In genomic region chr16:50303605-50304466, GRCh38 we compare ENCODE assay signal across 13 cellular contexts. TPM values are rescaled to one million over a fixed set of nuclear protein-coding genes. Genes with fewer than 3 reads are reported as not detected.
DNase-seq lines count a peak whose midpoint lies in the region; ATAC-seq lines count a peak whose summit lies in the region.
"Had no signal": no experiment of that assay in that cellular context is flagged by ENCODE, and none has a peak within 500 bp of the region (broad histone marks: within the 10 kb centered on the region; RNA-seq: fewer than 3 reads in every experiment).

No MANE protein-coding gene starts in this region.

- peaks cover 15% of the 10 kb centered on the region for H3K36me3 Mint-ChIP-seq in activated T-cell treated with anti-CD3 and anti-CD28 coated beads, Interleukin-2, amount 50 U/mL, for 4 hours (ENCODE audit: insufficient read depth)
- H3K36me3 Mint-ChIP-seq in activated T-cell treated with anti-CD3 and anti-CD28 coated beads, Interleukin-2, amount 50 U/mL, for 72 hours (ENCODE audit: insufficient read depth in 2 of 2), result peaks cover 0 to 1% of the 10 kb centered on the region in 2 donors
- H3K36me3 Mint-ChIP-seq in immature natural killer cell, result peaks cover 0 to 4% (median 0%) of the 10 kb centered on the region in 3 donors
- peaks cover 78% of the 10 kb centered on the region for H3K36me3 Mint-ChIP-seq in stimulated activated effector memory CD8-positive, alpha-beta T cell treated with anti-CD3 and anti-CD28 coated beads, Interleukin-12 subunit alpha, Interleukin-12 subunit beta, amount 100 ng/mL, for 72 hours

- no peak for ATAC-seq in activated T-cell treated with anti-CD3 and anti-CD28 coated beads, Interleukin-2, amount 50 U/mL, for 4 hours
- no peak for ATAC-seq in activated T-cell treated with anti-CD3 and anti-CD28 coated beads, Interleukin-2, amount 50 U/mL, for 72 hours (replicated peaks in 1 of 2)
- ATAC-seq in stimulated activated effector memory CD8-positive, alpha-beta T cell treated with anti-CD3 and anti-CD28 coated beads, Interleukin-12 subunit alpha, Interleukin-12 subunit beta, amount 100 ng/mL, for 72 hours, result no peak
- no peak for ATAC-seq in HG02973 (IDR thresholded peaks at IDR 0.05; ENCODE audit: unreplicated experiment)
- no peak for ATAC-seq in HG03135 (IDR thresholded peaks at IDR 0.05; ENCODE audit: unreplicated experiment)
- no peak for ATAC-seq in HG03457 (IDR thresholded peaks at IDR 0.05; ENCODE audit: unreplicated experiment)

- H3K27ac Mint-ChIP-seq in activated T-cell treated with anti-CD3 and anti-CD28 coated beads, Interleukin-2, amount 50 U/mL, for 72 hours, result no peak overlapping the region
- peak overlapping the region in 5 of 6 donors; percentile 22 to 80 (median 61) for H3K27ac Mint-ChIP-seq in immature natural killer cell
- peak overlapping the region; percentile 76 for H3K27ac Mint-ChIP-seq in stimulated activated effector memory CD8-positive, alpha-beta T cell treated with anti-CD3 and anti-CD28 coated beads, Interleukin-12 subunit alpha, Interleukin-12 subunit beta, amount 100 ng/mL, for 72 hours
- H3K27ac Mint-ChIP-seq: activated CD4-positive, alpha-beta memory T cell treated with anti-CD3 and anti-CD28 coated beads, Interleukin-2, amount 10 ng/mL, durations not matched to agents 7 days and 5 days; progenitor cell of endocrine pancreas had no signal

- no peak overlapping the region for H3K4me3 Mint-ChIP-seq in activated T-cell treated with anti-CD3 and anti-CD28 coated beads, Interleukin-2, amount 50 U/mL, for 4 hours
- H3K4me3 Mint-ChIP-seq in activated T-cell treated with anti-CD3 and anti-CD28 coated beads, Interleukin-2, amount 50 U/mL, for 72 hours, result no peak overlapping the region
- no peak overlapping the region for H3K4me3 Mint-ChIP-seq in immature natural killer cell
- no peak overlapping the region for H3K4me3 Mint-ChIP-seq in stimulated activated effector memory CD8-positive, alpha-beta T cell treated with anti-CD3 and anti-CD28 coated beads, Interleukin-12 subunit alpha, Interleukin-12 subunit beta, amount 100 ng/mL, for 72 hours
- H3K4me3 Mint-ChIP-seq: activated CD4-positive, alpha-beta memory T cell treated with anti-CD3 and anti-CD28 coated beads, Interleukin-2, amount 10 ng/mL, durations not matched to agents 7 days and 5 days had no signal

- H3K27me3 Mint-ChIP-seq in activated T-cell treated with anti-CD3 and anti-CD28 coated beads, Interleukin-2, amount 50 U/mL, for 4 hours (ENCODE audit: low read depth), result no peaks in the 10 kb centered on the region
- H3K27me3 Mint-ChIP-seq in activated T-cell treated with anti-CD3 and anti-CD28 coated beads, Interleukin-2, amount 50 U/mL, for 72 hours (ENCODE audit: low read depth), result no peaks in the 10 kb centered on the region
- H3K27me3 Mint-ChIP-seq in immature natural killer cell (ENCODE audit: low read depth in 3 of 3), result peaks cover 0 to 9% (median 7%) of the 10 kb centered on the region in 3 donors
- H3K27me3 Mint-ChIP-seq: activated CD4-positive, alpha-beta memory T cell treated with anti-CD3 and anti-CD28 coated beads, Interleukin-2, amount 10 ng/mL, durations not matched to agents 7 days and 5 days; progenitor cell of endocrine pancreas had no signal

- peak; percentile 4 for DNase-seq in activated T-cell treated with anti-CD3 and anti-CD28 coated beads, Interleukin-2, amount 50 U/mL, for 4 hours
- DNase-seq in activated T-cell treated with anti-CD3 and anti-CD28 coated beads, Interleukin-2, amount 50 U/mL, for 72 hours, result no peak
- DNase-seq in RPMI7951 (ENCODE audit: low read depth) (peak; percentile 85), immature natural killer cell (no peak)
- no peak for DNase-seq in stimulated activated effector memory CD8-positive, alpha-beta T cell treated with anti-CD3 and anti-CD28 coated beads, Interleukin-12 subunit alpha, Interleukin-12 subunit beta, amount 100 ng/mL, for 72 hours (ENCODE audit: low spot score in 2 of 2)
- DNase-seq: activated CD4-positive, alpha-beta memory T cell treated with anti-CD3 and anti-CD28 coated beads, Interleukin-2, amount 10 ng/mL, durations not matched to agents 7 days and 5 days; MM.1S; SW 1271; transverse colon had no signal

- no peaks in the 10 kb centered on the region for H3K9me3 Mint-ChIP-seq in activated T-cell treated with anti-CD3 and anti-CD28 coated beads, Interleukin-2, amount 50 U/mL, for 4 hours
- no peaks in the 10 kb centered on the region for H3K9me3 Mint-ChIP-seq in activated T-cell treated with anti-CD3 and anti-CD28 coated beads, Interleukin-2, amount 50 U/mL, for 72 hours
- no peaks in the 10 kb centered on the region for H3K9me3 Mint-ChIP-seq in immature natural killer cell
- H3K9me3 Mint-ChIP-seq in stimulated activated effector memory CD8-positive, alpha-beta T cell treated with anti-CD3 and anti-CD28 coated beads, Interleukin-12 subunit alpha, Interleukin-12 subunit beta, amount 100 ng/mL, for 72 hours, result no peaks in the 10 kb centered on the region
- H3K9me3 Mint-ChIP-seq: activated CD4-positive, alpha-beta memory T cell treated with anti-CD3 and anti-CD28 coated beads, Interleukin-2, amount 10 ng/mL, durations not matched to agents 7 days and 5 days had no signal

- no peaks in the 10 kb centered on the region for H3K4me1 Mint-ChIP-seq in activated T-cell treated with anti-CD3 and anti-CD28 coated beads, Interleukin-2, amount 50 U/mL, for 4 hours (ENCODE audit: low read depth)
- no peaks in the 10 kb centered on the region for H3K4me1 Mint-ChIP-seq in activated T-cell treated with anti-CD3 and anti-CD28 coated beads, Interleukin-2, amount 50 U/mL, for 72 hours (ENCODE audit: low read depth)
- H3K4me1 Mint-ChIP-seq in immature natural killer cell, result peaks cover 8 to 19% of the 10 kb centered on the region in 2 donors
- H3K4me1 Mint-ChIP-seq in stimulated activated effector memory CD8-positive, alpha-beta T cell treated with anti-CD3 and anti-CD28 coated beads, Interleukin-12 subunit alpha, Interleukin-12 subunit beta, amount 100 ng/mL, for 72 hours, result peaks cover 5% of the 10 kb centered on the region

RNA-seq across cellular contexts. Expression of gene ADCY7, which starts 37.5 kb away (rescaled TPM):
- 10 to 100 TPM; 61.7 to 77.6 (median 70.7) TPM for total RNA-seq in activated T-cell treated with anti-CD3 and anti-CD28 coated beads, Interleukin-2, amount 50 U/mL, for 4 hours
- total RNA-seq in activated T-cell treated with anti-CD3 and anti-CD28 coated beads, Interleukin-2, amount 50 U/mL, for 72 hours, result 10 to 100 TPM; 67.5 to 97.1 TPM
- total RNA-seq in RPMI7951 (2014; rRNA removed; shearing (Covaris generic)), result 15.9 and 24.6 TPM in 2 replicates
- polyA plus RNA-seq in immature natural killer cell, result 100 to 1,000 TPM in 2 of 3 donors, 10 to 100 TPM in 1; 97.6 to 209 (median 108) TPM

Comparison
In these comparisons a context has a peak if more than half of its experiments do, and no peak if none do; other contexts are left out.
1. DNase-seq: peak in activated T-cell treated with anti-CD3 and anti-CD28 coated beads, Interleukin-2, amount 50 U/mL, for 4 hours (single experiment) and RPMI7951 (single experiment); none in activated T-cell treated with anti-CD3 and anti-CD28 coated beads, Interleukin-2, amount 50 U/mL, for 72 hours (0 of 2), immature natural killer cell (0 of 3) and stimulated activated effector memory CD8-positive, alpha-beta T cell treated with anti-CD3 and anti-CD28 coated beads, Interleukin-12 subunit alpha, Interleukin-12 subunit beta, amount 100 ng/mL, for 72 hours (0 of 2).